8 cellular contexts compared by ENCODE assay signal in the genomic region with DNA sequence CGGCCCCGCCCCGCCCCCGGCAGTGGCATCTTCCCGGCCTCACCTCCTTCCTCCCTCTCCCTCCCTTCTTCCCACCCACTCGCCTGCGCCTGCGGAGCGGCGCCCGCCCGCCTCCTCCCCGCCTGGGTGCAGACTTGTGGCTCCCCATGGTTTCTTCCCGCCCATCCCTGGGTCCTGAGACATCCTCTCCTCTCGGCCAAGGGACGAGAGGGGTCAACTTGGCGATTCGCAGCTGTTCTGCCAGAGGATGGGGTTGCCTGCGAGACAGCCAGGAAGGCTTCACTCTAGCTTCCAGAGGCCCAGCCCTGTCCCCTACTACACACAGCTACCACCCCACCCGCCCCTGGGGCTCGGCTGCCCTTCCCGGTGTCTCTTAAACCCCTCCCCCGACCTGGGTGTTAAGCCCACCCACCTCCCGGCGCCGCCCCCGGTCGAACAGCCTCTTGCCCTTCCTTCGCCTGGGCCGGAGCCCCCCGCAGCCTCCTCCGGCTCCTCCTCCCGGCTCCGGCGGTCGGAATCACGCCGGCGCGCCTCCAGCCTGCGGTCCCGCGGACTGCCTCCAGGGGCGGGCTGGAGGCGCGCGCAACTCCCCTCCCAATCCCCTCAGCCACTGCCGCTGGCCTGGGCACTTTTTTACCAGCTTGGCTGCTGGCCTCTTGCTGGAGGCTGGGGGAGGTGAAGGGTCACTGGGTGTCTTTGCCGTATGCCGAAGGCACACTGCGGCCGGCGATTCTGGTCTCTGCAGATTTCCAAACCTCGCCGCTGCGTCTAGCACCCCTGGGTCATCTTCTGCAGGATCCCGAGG. TPM values are rescaled to one million over a fixed set of nuclear protein-coding genes. Genes with fewer than 3 reads are reported as not detected.
DNase-seq lines count a peak whose midpoint lies in the region; ATAC-seq, FAIRE-seq and TF ChIP-seq lines count a peak whose summit lies in the region.

No MANE protein-coding gene starts in this region.

- peak overlapping the region; percentile 37; the same call in 1 of the 2 replicates for H2AFZ ChIP-seq in OCI-LY7 (ENCODE audit: low read length)

- H4K20me1 ChIP-seq in OCI-LY7 (ENCODE audit: insufficient read depth, low read length): peaks cover 20% of the 10 kb centered on the region

- peak overlapping the region; percentile 80 for H3K9ac ChIP-seq in mucosa of stomach (ENCODE audit: low read length)

- intact Hi-C loops in OCI-LY7 (cut with micrococcal nuclease; ENCODE audit: unreplicated experiment): loop anchor here (1.0 to 10.0 kb wide), 8 partner anchors 17 to 507 kb away; partner anchors contain the start of genes PCBD2, PITX1, SKP1 and UBE2B

- DNase-seq in CMK (ENCODE audit: low read depth): peak; percentile 52
- peak; percentile 88 for DNase-seq in HTR-8/SVneo (ENCODE audit: insufficient read length, low spot score)
- peak; percentile 88 for DNase-seq in OCI-LY7 (ENCODE audit: low spot score)
- DNase-seq in activated T-cell treated with anti-CD3 and anti-CD28 coated beads, Interleukin-2, amount 50 U/mL, for 1 hour: peak; percentile 78
- DNase-seq in erythroblast (lab: John Stamatoyannopoulos, UW): peak; percentile 74 to 82
- DNase-seq in stimulated activated CD8-positive, alpha-beta memory T cell treated with anti-CD3 and anti-CD28 coated beads, Interleukin-7, amount 100 ng/mL, for 1 hour (ENCODE audit: low read depth in 2 of 2): peak; percentile 49 to 50

- peak; percentile 82 for TF ChIP-seq CTCF in OCI-LY7 (conservative IDR thresholded peaks at IDR 0.05; ENCODE audit: low read length)

- peak; percentile 43 for ATAC-seq in GM19468 (IDR thresholded peaks at IDR 0.05; ENCODE audit: extremely low read depth, unreplicated experiment)

- no peaks in the 10 kb centered on the region for H3K9me2 ChIP-seq in OCI-LY7 (ENCODE audit: insufficient read depth, low read length)

- H3K27ac ChIP-seq in OCI-LY7 (ENCODE audit: low read depth, low read length, poor library complexity, severe bottlenecking): peak overlapping the region; percentile 88

- peaks cover 41% of the 10 kb centered on the region for H3K79me2 ChIP-seq in OCI-LY7 (ENCODE audit: insufficient read depth, low read depth, low read length)

- H3K27me3 ChIP-seq in mucosa of stomach (ENCODE audit: control insufficient read depth, insufficient read depth, low read length): no peaks in the 10 kb centered on the region

- H3K4me1 ChIP-seq in OCI-LY7 (ENCODE audit: insufficient read depth, low read length, poor library complexity, severe bottlenecking): peaks cover 30% of the 10 kb centered on the region
- H3K4me1 ChIP-seq in mucosa of stomach (ENCODE audit: control insufficient read depth, insufficient read depth, low read length): peaks cover 26% of the 10 kb centered on the region

- BruUV-seq in OCI-LY7 (replicated peaks; lab: Mats Ljungman, UMichigan): no TSS peak

- H3K4me2 ChIP-seq in OCI-LY7 (ENCODE audit: low read length): peak overlapping the region; percentile 94

- FAIRE-seq in HTR-8/SVneo (lab: Jason Lieb, UNC): peak; percentile 74

- H3K9me3 ChIP-seq in OCI-LY7 (ENCODE audit: low read length): no peaks in the 10 kb centered on the region
- H3K9me3 ChIP-seq in mucosa of stomach (ENCODE audit: control insufficient read depth, low read length): no peaks in the 10 kb centered on the region

- no peak for TF ChIP-seq POLR2A in erythroblast (IDR thresholded peaks at IDR 0.05; ENCODE audit: low read length)

- POLR2A ChIA-PET in OCI-LY7 (lab: Charles Lee): interaction anchor here (0.6 to 6.1 kb wide), 6 partner anchors 13 to 280 kb away, joined by 3 to 55 read pairs (median 3); no protein-coding TSS in a partner anchor

- H3K4me3 ChIP-seq in OCI-LY7 (ENCODE audit: low read depth, low read length, poor library complexity, severe bottlenecking): peak overlapping the region; percentile 77
- peak overlapping the region; percentile 60 for H3K4me3 ChIP-seq in mucosa of stomach (ENCODE audit: low read length)

- CTCF ChIA-PET in OCI-LY7 (lab: Charles Lee; ENCODE audit: unreplicated experiment): interaction anchor here (1.9 kb wide), 1 partner anchor 17 kb away, joined by 10 read pairs; no protein-coding TSS in a partner anchor

- H3K36me3 ChIP-seq in OCI-LY7 (ENCODE audit: insufficient read depth, low read length) (peaks cover 9% of the 10 kb centered on the region; the same call in 1 of the 2 replicates), mucosa of stomach (ENCODE audit: control insufficient read depth, insufficient read depth, low read length) (no peaks in the 10 kb centered on the region)

RNA-seq across cellular contexts. Expression of gene JADE2, which starts 1.9 kb away (rescaled TPM):
- total RNA-seq in OCI-LY7 (2014; rRNA removed; shearing (Covaris generic)): 32.3 and 37.6 TPM in 2 replicates
- 67.0 and 70.5 TPM in 2 replicates for total RNA-seq in OCI-LY7 (2022)

Comparison
In these comparisons a context has a peak if more than half of its experiments do, and no peak if none do; other contexts are left out.
1. Peak in every context shown above with its lines: DNase-seq, ATAC-seq, H3K4me3 ChIP-seq and H3K27ac ChIP-seq.